15 cellular contexts compared by ENCODE assay signal in genomic region chr12:92971869-92972524, GRCh38. TPM values are rescaled to one million over a fixed set of nuclear protein-coding genes. Genes with fewer than 3 reads are reported as not detected.
DNase-seq lines count a peak whose midpoint lies in the region; ATAC-seq lines count a peak whose summit lies in the region.
"Had no signal": no experiment of that assay in that cellular context is flagged by ENCODE, and none has a peak within 500 bp of the region (broad histone marks: within the 10 kb centered on the region; RNA-seq: fewer than 3 reads in every experiment).

No MANE protein-coding gene starts in this region.

- no peak overlapping the region for H3K4me2 ChIP-seq in trophoblast cell (ENCODE audit: low read length)

- no peak overlapping the region for H4K12ac ChIP-seq in trophoblast cell (ENCODE audit: low read depth, low read length)

- H3K18ac ChIP-seq in trophoblast cell (ENCODE audit: low read length), result no peak overlapping the region

- peaks cover 7% of the 10 kb centered on the region for H3K79me1 ChIP-seq in trophoblast cell (ENCODE audit: low read length)

- H2AK5ac ChIP-seq in trophoblast cell (ENCODE audit: low read length), result no peak overlapping the region

- no peaks in the 10 kb centered on the region for H3K9me3 ChIP-seq in trophoblast cell (ENCODE audit: insufficient read depth, low read depth, low read length)
- H3K9me3 ChIP-seq: testis had no signal

- ATAC-seq in HG03097 (IDR thresholded peaks at IDR 0.05; ENCODE audit: low FRiP score, unreplicated experiment), result no peak
- no peak for ATAC-seq in GM18858 (IDR thresholded peaks at IDR 0.05; ENCODE audit: unreplicated experiment)

- peak; percentile 82 for DNase-seq in EH (ENCODE audit: low read depth)
- peak; percentile 53 for DNase-seq in NCI-H226
- peak; percentile 84 for DNase-seq in fibroblast of gingiva (ENCODE audit: low read depth)
- peak in 1 of 2 donors; percentile 11 for DNase-seq in trophoblast cell
- no peak for DNase-seq in T-helper 9 cell
- no peak for DNase-seq in NCI-H1436 treated with DMSO at 0.1 percent for 48 hours (lab: John Stamatoyannopoulos, UW)
- DNase-seq: activated T-cell treated with anti-CD3 and anti-CD28 coated beads, Interleukin-2, amount 50 U/mL, for 1 hour; DND-41; effector CD8-positive, alpha-beta T cell; mesendoderm; stimulated activated CD4-positive, alpha-beta T cell treated with anti-CD3 and anti-CD28 coated beads, Interleukin-15, amount 100 ng/mL, for 24 hours; T-helper 2 cell; testis had no signal

- no peaks in the 10 kb centered on the region for H3K79me2 ChIP-seq in trophoblast cell (ENCODE audit: control insufficient read depth, insufficient read depth, low read length, poor library complexity)

- H2BK12ac ChIP-seq in trophoblast cell (ENCODE audit: low read length), result peak overlapping the region; percentile 49

- no peak overlapping the region for H3K23ac ChIP-seq in trophoblast cell (ENCODE audit: low read length)

- H3K4me1 ChIP-seq in trophoblast cell (ENCODE audit: control insufficient read depth in 1 of 2, insufficient read depth in 2 of 2, low read length in 2 of 2), result peaks cover 2 to 5% of the 10 kb centered on the region in 2 experiments
- H3K4me1 ChIP-seq: testis had no signal

- no peaks in the 10 kb centered on the region for H3K27me3 ChIP-seq in trophoblast cell (ENCODE audit: insufficient read depth, low read length)
- H3K27me3 ChIP-seq: testis had no signal

- H4K91ac ChIP-seq in trophoblast cell (ENCODE audit: low read depth, low read length), result no peak overlapping the region

- no peak overlapping the region for H2AFZ ChIP-seq in trophoblast cell (ENCODE audit: insufficient read depth, low read length, poor library complexity)

- H3K9ac ChIP-seq in trophoblast cell (ENCODE audit: low read length), result no peak overlapping the region

- H2BK120ac ChIP-seq in trophoblast cell (ENCODE audit: insufficient read depth, low read length, poor library complexity), result peak overlapping the region; percentile 22

- WGBS in trophoblast cell (ENCODE audit: extremely low coverage, insufficient coverage, insufficient read length), result no CpG with 5 or more reads among the region's 1 CpG

- no peak overlapping the region for H3K4ac ChIP-seq in trophoblast cell (ENCODE audit: low read depth, low read length)

- no peak overlapping the region for H4K8ac ChIP-seq in trophoblast cell (ENCODE audit: low read depth, low read length)

- H3K4me3 ChIP-seq in trophoblast cell (ENCODE audit: low read depth, low read length), result no peak overlapping the region
- H3K4me3 ChIP-seq: testis had no signal

- H3K14ac ChIP-seq in trophoblast cell (ENCODE audit: low read length), result no peak overlapping the region

- H2BK5ac ChIP-seq in trophoblast cell (ENCODE audit: low read depth, low read length, poor library complexity), result no peak overlapping the region

- H3K36me3 ChIP-seq in trophoblast cell (ENCODE audit: control insufficient read depth in 1 of 2, insufficient read depth in 2 of 2, low read length in 2 of 2), result no peaks in the 10 kb centered on the region

- no peak overlapping the region for H3K27ac ChIP-seq in trophoblast cell (ENCODE audit: low read depth, low read length)
- H3K27ac ChIP-seq: testis had no signal

RNA-seq across cellular contexts. Expression of gene EEA1, which starts 42.9 kb away (rescaled TPM):
- 24.8 and 27.6 TPM in 2 replicates for polyA plus RNA-seq in trophoblast cell (2013)

Comparison
In these comparisons a context has a peak if more than half of its experiments do, and no peak if none do; other contexts are left out.
1. DNase-seq: peak in EH (single experiment), NCI-H226 (single experiment) and fibroblast of gingiva (single experiment); none in T-helper 9 cell (single experiment) and NCI-H1436 treated with DMSO at 0.1 percent for 48 hours (single experiment).